30 cellular contexts compared by ENCODE assay signal in the genomic region with DNA sequence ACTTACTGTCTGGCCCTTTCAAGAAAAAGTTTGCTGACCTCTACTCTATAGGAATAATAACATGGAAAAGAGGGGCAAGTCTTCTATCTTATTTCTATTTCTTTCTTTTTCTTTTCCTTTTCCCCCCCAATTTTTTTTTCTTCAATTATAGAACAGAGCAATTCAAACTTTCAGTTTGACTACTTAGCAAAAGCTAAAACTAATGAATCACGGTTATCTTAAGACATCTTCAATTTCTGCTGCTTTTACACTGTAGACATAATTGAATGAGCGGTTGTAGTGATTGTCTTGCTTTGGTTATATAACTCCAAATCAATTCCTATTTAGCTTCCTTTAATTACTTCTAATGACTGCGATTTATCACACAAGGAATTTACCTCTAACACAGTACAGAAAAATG.
DNase-seq lines count a peak whose midpoint lies in the region; ATAC-seq and TF ChIP-seq lines count a peak whose summit lies in the region.
"Had no signal": no experiment of that assay in that cellular context is flagged by ENCODE, and none has a peak within 500 bp of the region (broad histone marks: within the 10 kb centered on the region; RNA-seq: fewer than 3 reads in every experiment).

No MANE protein-coding gene starts in this region.

- peaks cover 8% of the 10 kb centered on the region for H3K36me3 Mint-ChIP-seq in progenitor cell of endocrine pancreas (ENCODE audit: insufficient read depth)
- H3K36me3 Mint-ChIP-seq: brain; stimulated activated effector memory CD8-positive, alpha-beta T cell treated with anti-CD3 and anti-CD28 coated beads, Interleukin-12 subunit alpha, Interleukin-12 subunit beta, amount 100 ng/mL, for 72 hours; T-cell had no signal

- DNase-seq in islet precursor cell (no peak), substantia nigra (lab: John Stamatoyannopoulos, UW) (no peak), progenitor cell of endocrine pancreas (ENCODE audit: low spot score, unreplicated experiment) (no peak)
- DNase-seq: activated CD4-positive, alpha-beta memory T cell treated with anti-CD3 and anti-CD28 coated beads, Interleukin-2, amount 10 ng/mL, durations not matched to agents 7 days and 5 days; activated effector memory CD4-positive, alpha-beta T cell treated with anti-CD3 and anti-CD28 coated beads, Interleukin-2, amount 50 U/mL, for 16 hours; activated naive CD8-positive, alpha-beta T cell treated with anti-CD3 and anti-CD28 coated beads, Interleukin-2, amount 50 U/mL, for 24 hours; C1 segment of cervical spinal cord; Calu3; HFFc6; KG1; kidney; lower lobe of right lung; mucosa of descending colon; NCI-H1436 treated with DMSO at 0.1 percent for 48 hours; NCI-H2171; NCI-H510A treated with DMSO at 0.1 percent for 48 hours; ovary; spleen; stimulated activated CD4-positive, alpha-beta T cell treated with anti-CD3 and anti-CD28 coated beads, Interleukin-2, amount 100 ng/mL, for 48 hours; T-cell had no signal

- ATAC-seq in GM19023 (IDR thresholded peaks at IDR 0.05; ENCODE audit: unreplicated experiment) (peak; percentile 35), GM21576 (IDR thresholded peaks at IDR 0.05; ENCODE audit: unreplicated experiment) (peak; percentile 42), HG02981 (IDR thresholded peaks at IDR 0.05; ENCODE audit: unreplicated experiment) (peak; percentile 25)
- ATAC-seq: activated CD4-positive, CD25-positive, alpha-beta regulatory T cell treated with anti-CD3 and anti-CD28 coated beads, Interleukin-2, amount 50 U/mL, for 24 hours; activated naive CD8-positive, alpha-beta T cell treated with anti-CD3 and anti-CD28 coated beads, Interleukin-2, amount 50 U/mL, for 24 hours; lower lobe of right lung; mucosa of descending colon; stimulated activated effector memory CD8-positive, alpha-beta T cell treated with anti-CD3 and anti-CD28 coated beads, Interleukin-12 subunit alpha, Interleukin-12 subunit beta, amount 100 ng/mL, for 72 hours; T-cell had no signal

- H3K4me1 Mint-ChIP-seq in progenitor cell of endocrine pancreas (ENCODE audit: low read depth), result peaks cover 7% of the 10 kb centered on the region
- H3K4me1 Mint-ChIP-seq: activated CD4-positive, alpha-beta memory T cell treated with anti-CD3 and anti-CD28 coated beads, Interleukin-2, amount 10 ng/mL, durations not matched to agents 7 days and 5 days; activated naive CD8-positive, alpha-beta T cell treated with anti-CD3 and anti-CD28 coated beads, Interleukin-2, amount 50 U/mL, for 24 hours; brain; stimulated activated effector memory CD8-positive, alpha-beta T cell treated with anti-CD3 and anti-CD28 coated beads, Interleukin-12 subunit alpha, Interleukin-12 subunit beta, amount 100 ng/mL, for 72 hours; T-cell had no signal

- H3K9me3 Mint-ChIP-seq in progenitor cell of endocrine pancreas (ENCODE audit: low read depth), result peaks cover 13% of the 10 kb centered on the region

- H3K9me3 ChIP-seq in OCI-LY3 (ENCODE audit: insufficient read depth, low read length), result no peaks in the 10 kb centered on the region
- H3K9me3 ChIP-seq: ovary had no signal

- H3K4me3 Mint-ChIP-seq in progenitor cell of endocrine pancreas (ENCODE audit: low read depth), result no peak overlapping the region
- H3K4me3 Mint-ChIP-seq: activated CD4-positive, alpha-beta memory T cell treated with anti-CD3 and anti-CD28 coated beads, Interleukin-2, amount 10 ng/mL, durations not matched to agents 7 days and 5 days; activated naive CD8-positive, alpha-beta T cell treated with anti-CD3 and anti-CD28 coated beads, Interleukin-2, amount 50 U/mL, for 24 hours; brain; HFFc6; nephron; stimulated activated effector memory CD8-positive, alpha-beta T cell treated with anti-CD3 and anti-CD28 coated beads, Interleukin-12 subunit alpha, Interleukin-12 subunit beta, amount 100 ng/mL, for 72 hours; T-cell had no signal

- no peaks in the 10 kb centered on the region for H3K79me2 ChIP-seq in OCI-LY3 (ENCODE audit: low read length)

- H3K9ac ChIP-seq in OCI-LY3 (ENCODE audit: low read length), result no peak overlapping the region

- peaks cover 24% of the 10 kb centered on the region for H3K4me1 ChIP-seq in OCI-LY3 (ENCODE audit: low read length)
- H3K4me1 ChIP-seq: lower lobe of right lung, right atrium auricular region, spleen, suprapubic skin had no signal

- H3K27me3 ChIP-seq in OCI-LY3 (ENCODE audit: low read depth, low read length), result no peaks in the 10 kb centered on the region
- H3K27me3 ChIP-seq: ovary, right atrium auricular region, spleen, suprapubic skin had no signal

- H3K27ac Mint-ChIP-seq in progenitor cell of endocrine pancreas, result no peak overlapping the region
- H3K27ac Mint-ChIP-seq: activated CD4-positive, alpha-beta memory T cell treated with anti-CD3 and anti-CD28 coated beads, Interleukin-2, amount 10 ng/mL, durations not matched to agents 7 days and 5 days; activated naive CD8-positive, alpha-beta T cell treated with anti-CD3 and anti-CD28 coated beads, Interleukin-2, amount 50 U/mL, for 24 hours; brain; HFFc6; nephron; stimulated activated effector memory CD8-positive, alpha-beta T cell treated with anti-CD3 and anti-CD28 coated beads, Interleukin-12 subunit alpha, Interleukin-12 subunit beta, amount 100 ng/mL, for 72 hours; T-cell had no signal

- no peak overlapping the region for H2AFZ ChIP-seq in OCI-LY3 (ENCODE audit: low read depth, low read length)

- peak overlapping the region; percentile 35 for H3K4me3 ChIP-seq in OCI-LY3 (ENCODE audit: low read length)
- H3K4me3 ChIP-seq: lower lobe of right lung, mucosa of descending colon, ovary, right atrium auricular region, spleen, suprapubic skin had no signal

- H3K27ac ChIP-seq in OCI-LY3 (ENCODE audit: low read length), result peak overlapping the region; percentile 9; the same call in 1 of the 2 replicates
- H3K27ac ChIP-seq in substantia nigra (ENCODE audit: low read depth, low read length, poor library complexity, severe bottlenecking), result no peak overlapping the region
- H3K27ac ChIP-seq: lower lobe of right lung, ovary, right atrium auricular region, spleen, suprapubic skin had no signal

- H3K27me3 Mint-ChIP-seq in progenitor cell of endocrine pancreas, result peaks cover 4% of the 10 kb centered on the region
- H3K27me3 Mint-ChIP-seq: activated CD4-positive, alpha-beta memory T cell treated with anti-CD3 and anti-CD28 coated beads, Interleukin-2, amount 10 ng/mL, durations not matched to agents 7 days and 5 days; activated naive CD8-positive, alpha-beta T cell treated with anti-CD3 and anti-CD28 coated beads, Interleukin-2, amount 50 U/mL, for 24 hours had no signal

- no peak for TF ChIP-seq CTCF in OCI-LY3 (IDR thresholded peaks at IDR 0.05; ENCODE audit: low read depth, low read length)
- TF ChIP-seq CTCF in progenitor cell of endocrine pancreas (IDR thresholded peaks at IDR 0.05; ENCODE audit: unreplicated experiment), result no peak

- H4K20me1 ChIP-seq in OCI-LY3 (ENCODE audit: insufficient read depth, low read length), result no peaks in the 10 kb centered on the region

- H3K36me3 ChIP-seq in OCI-LY3 (replicated peaks; ENCODE audit: low read depth, low read length), result no peaks in the 10 kb centered on the region
- H3K36me3 ChIP-seq: lower lobe of right lung, ovary, right atrium auricular region, spleen, suprapubic skin had no signal

- H3K4me2 ChIP-seq in OCI-LY3 (ENCODE audit: low read length), result peak overlapping the region; percentile 72
